ENCODE assay signal across 16 cellular contexts in genomic region chr14:45028107-45028626, GRCh38.
"Had no signal": no experiment of that assay in that cellular context is flagged by ENCODE, and none has a peak within 500 bp of the region (broad histone marks: within the 10 kb centered on the region; RNA-seq: fewer than 3 reads in every experiment).

No MANE protein-coding gene starts in this region.

- H3K36me3 ChIP-seq: breast epithelium had no signal

- H3K4me3 ChIP-seq: breast epithelium, testis, upper lobe of right lung had no signal

- H3K27ac ChIP-seq: breast epithelium, testis, upper lobe of right lung had no signal

- H3K4me1 ChIP-seq: breast epithelium, testis, upper lobe of right lung had no signal

- H3K9me3 ChIP-seq: breast epithelium, testis, upper lobe of right lung had no signal

- DNase-seq: activated CD4-positive, alpha-beta T cell treated with anti-CD3 and anti-CD28 coated beads, Interleukin-2, amount 50 U/mL, for 4 hours; activated gamma-delta T cell; activated T-cell treated with anti-CD3 and anti-CD28 coated beads, Interleukin-2, amount 50 U/mL, for 48 hours; aorta; endodermal cell; erythroblast; hippocampal formation; left cardiac atrium; naive B cell; retina; stimulated activated CD4-positive, alpha-beta T cell treated with anti-CD3 and anti-CD28 coated beads, Interleukin-4, amount 100 ng/mL, for 4 hours; stimulated activated naive CD8-positive, alpha-beta T cell treated with anti-CD3 and anti-CD28 coated beads, Interleukin-15, amount 100 ng/mL, for 72 hours; testis; upper lobe of right lung had no signal

- H3K27me3 ChIP-seq: breast epithelium, testis, upper lobe of right lung had no signal

- ATAC-seq: activated CD4-positive, CD25-positive, alpha-beta regulatory T cell treated with anti-CD3 and anti-CD28 coated beads, Interleukin-2, amount 50 U/mL, for 24 hours; left cardiac atrium; stimulated activated naive CD8-positive, alpha-beta T cell treated with anti-CD3 and anti-CD28 coated beads, Interleukin-15, amount 100 ng/mL, for 72 hours; upper lobe of right lung had no signal
